1 cellular context compared by ENCODE assay signal in genomic region chr2:120765031-120765910, GRCh38.
TF ChIP-seq lines count a peak whose summit lies in the region.

No MANE protein-coding gene starts in this region.

TF ChIP-seq in IMR-90, 13 proteins besides CTCF, POLR2A, EP300 and RAD21 (continued from another document):
- TF ChIP-seq ELK1 (IDR thresholded peaks at IDR 0.05; ENCODE audit: borderline replicate concordance, low read depth, low read length): no peak
